19 cellular contexts compared by ENCODE assay signal in the genomic region with DNA sequence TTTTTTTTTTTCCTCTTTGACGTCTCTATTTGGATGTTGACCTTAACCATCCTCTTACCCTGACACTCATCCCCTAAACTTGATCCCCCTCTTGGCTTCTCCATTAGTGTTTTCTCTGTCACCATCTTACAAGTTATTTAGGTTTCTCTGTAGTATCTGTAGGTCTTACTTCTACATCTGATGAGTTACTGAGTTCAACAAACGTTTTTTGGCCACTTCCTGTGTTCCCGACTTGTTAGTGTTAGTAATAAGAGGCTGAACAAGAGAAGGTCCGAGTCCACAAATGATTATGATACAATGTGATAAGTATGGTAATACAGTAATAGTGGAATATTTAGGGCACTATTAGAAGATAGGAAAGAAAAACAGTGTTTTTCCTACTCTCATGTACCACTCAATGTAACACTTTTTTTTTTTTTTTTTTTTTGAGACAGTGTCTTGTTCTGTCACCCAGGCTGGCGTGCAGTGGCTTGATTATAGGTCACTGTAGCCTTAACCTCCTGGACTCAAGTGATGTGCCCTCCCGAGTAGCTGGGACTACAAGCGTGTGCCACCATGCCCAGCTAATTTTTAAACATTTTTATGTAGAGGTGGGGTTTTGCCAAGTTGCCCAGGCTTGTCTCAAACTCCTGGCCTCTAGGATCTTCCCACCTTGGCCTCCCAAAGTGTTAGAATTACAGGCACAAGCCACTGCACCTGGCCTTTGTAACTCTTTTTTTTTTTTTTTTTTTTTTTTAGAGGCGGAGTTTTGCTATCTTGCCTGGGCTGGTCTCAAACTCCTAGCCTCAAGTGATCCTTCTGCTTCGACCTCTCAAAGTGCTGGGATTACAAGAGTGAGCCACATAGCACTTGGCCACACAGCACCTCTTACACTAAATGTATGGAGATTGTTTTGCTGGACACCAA. TPM values are rescaled to one million over a fixed set of nuclear protein-coding genes. Genes with fewer than 3 reads are reported as not detected.
DNase-seq lines count a peak whose midpoint lies in the region; ATAC-seq and TF ChIP-seq lines count a peak whose summit lies in the region.
"Had no signal": no experiment of that assay in that cellular context is flagged by ENCODE, and none has a peak within 500 bp of the region (broad histone marks: within the 10 kb centered on the region; RNA-seq: fewer than 3 reads in every experiment).

No MANE protein-coding gene starts in this region.

- no peak overlapping the region for H3K4me3 ChIP-seq in Caco-2 (ENCODE audit: low read depth, low read length)
- H3K4me3 ChIP-seq: A549, body of pancreas, left lung, skin epidermis, suprapubic skin had no signal

- no peak for DNase-seq in T-helper 2 cell treated with Interferon-gamma antibody and Interleukin-4, amounts not matched to agents 5 μg/mL and 100 μg/mL, for 36 hours (ENCODE audit: low spot score)
- no peak for DNase-seq in T-helper 2 cell
- DNase-seq in Caco-2: no peak
- peak; percentile 32 for DNase-seq in iris pigment epithelial cell (ENCODE audit: low read depth)
- DNase-seq in 8988T: no peak
- DNase-seq in DMS79 treated with DMSO at 0.1 percent for 48 hours (lab: John Stamatoyannopoulos, UW): no peak
- no peak for DNase-seq in posterior vena cava (ENCODE audit: low spot score)
- DNase-seq: body of pancreas; DND-41; effector memory CD4-positive, alpha-beta T cell; foreskin keratinocyte; left lung; RPMI8226 had no signal

- no peaks in the 10 kb centered on the region for H3K9me3 Mint-ChIP-seq in T-helper 2 cell treated with Interferon-gamma antibody and Interleukin-4, amounts not matched to agents 5 μg/mL and 100 μg/mL, for 36 hours
- no peaks in the 10 kb centered on the region for H3K9me3 Mint-ChIP-seq in Caco-2 (ENCODE audit: unreplicated experiment)
- no peaks in the 10 kb centered on the region for H3K9me3 Mint-ChIP-seq in activated T-helper 17 cell treated with anti-CD3 and anti-CD28 coated beads, Interleukin-2, amount 50 U/mL, for 72 hours

- no peaks in the 10 kb centered on the region for H3K9me3 ChIP-seq in Caco-2
- H3K9me3 ChIP-seq: A549, body of pancreas, left lung, suprapubic skin had no signal

- no peak for ATAC-seq in activated T-helper 17 cell treated with anti-CD3 and anti-CD28 coated beads, Interleukin-2, amount 50 U/mL, for 72 hours (replicated peaks)
- ATAC-seq: body of pancreas, esophagus mucosa had no signal

- H3K4me1 ChIP-seq in Caco-2: peaks cover 11% of the 10 kb centered on the region

- H3K27me3 Mint-ChIP-seq in T-helper 2 cell treated with Interferon-gamma antibody and Interleukin-4, amounts not matched to agents 5 μg/mL and 100 μg/mL, for 36 hours (ENCODE audit: low read depth): no peaks in the 10 kb centered on the region
- no peaks in the 10 kb centered on the region for H3K27me3 Mint-ChIP-seq in Caco-2 (ENCODE audit: insufficient read depth, unreplicated experiment)
- no peaks in the 10 kb centered on the region for H3K27me3 Mint-ChIP-seq in activated T-helper 17 cell treated with anti-CD3 and anti-CD28 coated beads, Interleukin-2, amount 50 U/mL, for 72 hours

- H3K4me3 Mint-ChIP-seq in T-helper 2 cell treated with Interferon-gamma antibody and Interleukin-4, amounts not matched to agents 5 μg/mL and 100 μg/mL, for 36 hours: peak overlapping the region; percentile 4
- no peak overlapping the region for H3K4me3 Mint-ChIP-seq in Caco-2 (ENCODE audit: unreplicated experiment)
- H3K4me3 Mint-ChIP-seq in activated T-helper 17 cell treated with anti-CD3 and anti-CD28 coated beads, Interleukin-2, amount 50 U/mL, for 72 hours: peak overlapping the region; percentile 63

- H3K4me1 Mint-ChIP-seq in T-helper 2 cell treated with Interferon-gamma antibody and Interleukin-4, amounts not matched to agents 5 μg/mL and 100 μg/mL, for 36 hours (ENCODE audit: low read depth): peaks cover 49% of the 10 kb centered on the region
- no peaks in the 10 kb centered on the region for H3K4me1 Mint-ChIP-seq in Caco-2 (ENCODE audit: low read depth, unreplicated experiment)
- peaks cover 58% of the 10 kb centered on the region for H3K4me1 Mint-ChIP-seq in activated T-helper 17 cell treated with anti-CD3 and anti-CD28 coated beads, Interleukin-2, amount 50 U/mL, for 72 hours

- no peaks in the 10 kb centered on the region for H3K36me3 ChIP-seq in Caco-2 (ENCODE audit: control insufficient read depth, insufficient read depth, low read length)
- H3K36me3 ChIP-seq: left lung, suprapubic skin, WERI-Rb-1 had no signal

- peak overlapping the region; percentile 0 for H3K27ac Mint-ChIP-seq in T-helper 2 cell treated with Interferon-gamma antibody and Interleukin-4, amounts not matched to agents 5 μg/mL and 100 μg/mL, for 36 hours
- peak overlapping the region; percentile 30 for H3K27ac Mint-ChIP-seq in Caco-2 (ENCODE audit: unreplicated experiment)
- H3K27ac Mint-ChIP-seq in activated T-helper 17 cell treated with anti-CD3 and anti-CD28 coated beads, Interleukin-2, amount 50 U/mL, for 72 hours: peak overlapping the region; percentile 26

- POLR2A ChIA-PET in Caco-2 (lab: Charles Lee): no interaction called here

- H3K36me3 Mint-ChIP-seq in T-helper 2 cell treated with Interferon-gamma antibody and Interleukin-4, amounts not matched to agents 5 μg/mL and 100 μg/mL, for 36 hours (ENCODE audit: low read depth): peaks cover 31% of the 10 kb centered on the region
- no peaks in the 10 kb centered on the region for H3K36me3 Mint-ChIP-seq in Caco-2 (ENCODE audit: insufficient read depth, unreplicated experiment)
- H3K36me3 Mint-ChIP-seq in activated T-helper 17 cell treated with anti-CD3 and anti-CD28 coated beads, Interleukin-2, amount 50 U/mL, for 72 hours (ENCODE audit: low read depth): peaks cover 59% of the 10 kb centered on the region

- CTCF ChIA-PET in Caco-2 (lab: Charles Lee): no interaction called here

- no TSS peak for BruUV-seq in Caco-2 (replicated peaks; lab: Mats Ljungman, UMichigan)

- no peaks in the 10 kb centered on the region for H3K27me3 ChIP-seq in Caco-2 (replicated peaks; ENCODE audit: control insufficient read depth, insufficient read depth, low read length)
- H3K27me3 ChIP-seq: body of pancreas, foreskin keratinocyte, left lung, suprapubic skin had no signal

- TF ChIP-seq CTCF in Caco-2 (IDR thresholded peaks at IDR 0.05; ENCODE audit: insufficient read depth in 1 of 2, low read depth in 1 of 2, low read length in 1 of 2, severe bottlenecking in 1 of 2, unreplicated experiment in 1 of 2): no peak

- intact Hi-C loops in Caco-2 (cut with micrococcal nuclease; ENCODE audit: unreplicated experiment) (no loop called here), posterior vena cava (cut with DNase I) (no loop called here)

RNA-seq across cellular contexts. Expression of a gene that starts 12.5 kb away (rescaled TPM):
- total RNA-seq in Caco-2 (2022) (23.1 and 28.3 TPM in 2 replicates), posterior vena cava (100 to 1,000 TPM in 1 of 2 donors, 10 to 100 TPM in 1; 85.4 to 108 TPM)
- total RNA-seq in activated T-helper 17 cell treated with anti-CD3 and anti-CD28 coated beads, Interleukin-2, amount 50 U/mL, for 72 hours: 100 to 1,000 TPM in 1 of 2 donors, 10 to 100 TPM in 1; 47.5 to 107 TPM
